In genomic region chr6:95091823-95092436, GRCh38 we compare ENCODE assay signal across 9 cellular contexts.
DNase-seq lines count a peak whose midpoint lies in the region; ATAC-seq and TF ChIP-seq lines count a peak whose summit lies in the region.
"Had no signal": no experiment of that assay in that cellular context is flagged by ENCODE, and none has a peak within 500 bp of the region (broad histone marks: within the 10 kb centered on the region; RNA-seq: fewer than 3 reads in every experiment).

No MANE protein-coding gene starts in this region.

- peak; percentile 55 for TF ChIP-seq CTCF in fibroblast of the aortic adventitia (IDR thresholded peaks at IDR 0.05; ENCODE audit: insufficient read depth, low read length)

- peak; percentile 88 for ATAC-seq in HG02588 (IDR thresholded peaks at IDR 0.05; ENCODE audit: unreplicated experiment)

- H3K4me3 ChIP-seq in fibroblast of the aortic adventitia (ENCODE audit: low read depth, low read length), result no peak overlapping the region
- peak overlapping the region; percentile 25 for H3K4me3 ChIP-seq in skeletal muscle cell (ENCODE audit: low read depth, low read length)
- H3K4me3 ChIP-seq: BLaER1 treated with 17β-estradiol and CSF1 and Interleukin-3, amounts not matched to agents 10 nM and 100 nM had no signal

- peak; percentile 60 for DNase-seq in SIG-M5 treated with dmso at 0.1 percent for 504 hours (lab: John Stamatoyannopoulos, UW; ENCODE audit: unreplicated experiment)
- DNase-seq in SIG-M5 (lab: John Stamatoyannopoulos, UW), result no peak
- DNase-seq in MV-4-11 (lab: John Stamatoyannopoulos, UW), result peak; percentile 24
- peak; percentile 67 to 68 for DNase-seq in SHP77 (lab: John Stamatoyannopoulos, UW)
- DNase-seq in fibroblast of the aortic adventitia (ENCODE audit: low read depth), result peak; percentile 76
- peak; percentile 25 for DNase-seq in skeletal muscle cell (ENCODE audit: low read depth)
- no peak for DNase-seq in stimulated activated naive CD4-positive, alpha-beta T cell treated with Interleukin-2 at 50 U/mL for 16 hours (lab: John Stamatoyannopoulos, UW)

Comparison
In these comparisons a context has a peak if more than half of its experiments do, and no peak if none do; other contexts are left out.
1. DNase-seq: peak in SIG-M5 treated with dmso at 0.1 percent for 504 hours (single experiment), MV-4-11 (single experiment), SHP77 (2 of 2), fibroblast of the aortic adventitia (single experiment) and skeletal muscle cell (single experiment); none in SIG-M5 (single experiment) and stimulated activated naive CD4-positive, alpha-beta T cell treated with Interleukin-2 at 50 U/mL for 16 hours (single experiment).